8 cellular contexts compared by ENCODE assay signal in the genomic region with DNA sequence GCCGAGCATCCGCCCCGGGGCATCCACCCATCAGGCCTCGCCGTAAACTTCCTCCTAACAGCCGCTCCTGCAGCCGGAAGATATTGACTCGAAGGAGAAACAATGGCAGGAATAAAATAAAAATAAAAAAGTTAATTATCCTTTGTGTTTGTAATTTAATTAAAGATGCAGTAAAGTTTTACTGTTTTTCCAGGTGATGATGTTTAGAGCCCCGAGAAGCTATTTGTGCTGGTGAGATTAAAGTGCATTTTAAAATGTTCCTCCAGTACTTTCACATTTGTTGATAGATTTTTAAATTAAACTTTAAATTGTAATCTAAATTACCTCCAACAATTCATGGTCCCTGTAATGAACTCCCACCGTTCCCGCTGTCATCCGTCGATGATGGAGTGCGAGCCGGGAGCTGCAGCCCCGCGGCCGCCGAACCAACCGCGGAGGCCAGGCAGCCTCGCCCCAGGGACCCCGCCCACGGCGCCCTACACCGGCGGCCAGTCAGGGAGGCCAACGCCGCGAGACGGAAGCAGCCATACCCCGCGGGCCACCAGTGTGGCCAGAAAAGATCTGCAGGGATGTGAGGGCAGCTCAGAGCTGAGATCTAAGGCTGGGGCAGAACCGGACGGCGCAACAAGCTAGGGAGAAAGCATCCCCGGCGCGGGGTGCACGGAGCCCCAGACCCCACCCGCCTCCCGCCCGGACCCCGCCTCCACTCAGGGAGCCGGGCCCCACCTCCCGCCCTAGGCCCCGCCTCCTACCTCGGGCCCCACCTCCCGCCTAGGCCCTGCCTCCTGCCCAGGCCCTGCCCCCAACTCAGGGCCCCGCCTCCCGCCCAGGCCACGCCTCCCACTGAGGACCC.
DNase-seq lines count a peak whose midpoint lies in the region; ATAC-seq and TF ChIP-seq lines count a peak whose summit lies in the region.

No MANE protein-coding gene starts in this region.

- H2BK15ac ChIP-seq in neuronal stem cell (ENCODE audit: low read length) = peak overlapping the region; percentile 69

- H2AK5ac ChIP-seq in neuronal stem cell (ENCODE audit: low read depth, low read length) = peak overlapping the region; percentile 88

- peak overlapping the region; percentile 96 for H3K4me2 ChIP-seq in neuronal stem cell (ENCODE audit: insufficient read depth, low read length, poor library complexity, severe bottlenecking)

- H3K18ac ChIP-seq in neuronal stem cell (ENCODE audit: low read length) = peak overlapping the region; percentile 97

- no peaks in the 10 kb centered on the region for H3K9me3 ChIP-seq in Panc1 (ENCODE audit: control insufficient read depth, insufficient read depth, low read depth, low read length)
- H3K9me3 ChIP-seq in neuronal stem cell (replicated peaks in 1 of 2; ENCODE audit: control insufficient read depth in 2 of 2, insufficient read depth in 1 of 2, low read depth in 1 of 2, low read length in 2 of 2) = peaks cover 0 to 4% of the 10 kb centered on the region in 2 donors

- H3K4me3 ChIP-seq in Panc1 (ENCODE audit: low read depth in 2 of 2, low read length in 2 of 2) (peak overlapping the region; percentile 54 to 69), fibroblast of villous mesenchyme (ENCODE audit: low read depth, low read length) (peak overlapping the region; percentile 62), neuronal stem cell (ENCODE audit: low read length in 2 of 2) (peak overlapping the region in 1 of 2 donors; percentile 84)

- no peak overlapping the region for H3K4ac ChIP-seq in neuronal stem cell (ENCODE audit: low read length)

- H4K8ac ChIP-seq in neuronal stem cell (ENCODE audit: low read depth, low read length) = no peak overlapping the region

- intact Hi-C loops in Panc1 (cut with micrococcal nuclease; ENCODE audit: unreplicated experiment) = no loop called here

- H2AFZ ChIP-seq in neuronal stem cell (ENCODE audit: low read length) = peak overlapping the region; percentile 81

- peak overlapping the region; percentile 65; the same call in 1 of the 2 replicates for H3K27ac ChIP-seq in Panc1 (ENCODE audit: low read length)
- peak overlapping the region; percentile 72 for H3K27ac ChIP-seq in neuronal stem cell (replicated peaks; ENCODE audit: low read length)
- H3K27ac ChIP-seq in substantia nigra (ENCODE audit: low read depth, low read length, poor library complexity, severe bottlenecking) = no peak overlapping the region

- H3K14ac ChIP-seq in neuronal stem cell (ENCODE audit: low read length) = no peak overlapping the region

- H2BK5ac ChIP-seq in neuronal stem cell (ENCODE audit: low read length) = peak overlapping the region; percentile 19

- TF ChIP-seq CTCF in Panc1 (IDR thresholded peaks at IDR 0.05) (no peak), fibroblast of villous mesenchyme (IDR thresholded peaks at IDR 0.05; ENCODE audit: insufficient read depth, low read depth, low read length) (no peak)

- H3K36me3 ChIP-seq in Panc1 (ENCODE audit: control insufficient read depth, insufficient read depth, low read length) = no peaks in the 10 kb centered on the region
- no peaks in the 10 kb centered on the region for H3K36me3 ChIP-seq in neuronal stem cell (replicated peaks in 1 of 2; ENCODE audit: control insufficient read depth in 2 of 2, insufficient read depth in 2 of 2, low read length in 2 of 2)

- no peaks in the 10 kb centered on the region for H3K79me1 ChIP-seq in neuronal stem cell (ENCODE audit: low read depth, low read length)

- in situ Hi-C loops in Panc1 (cut with HindIII; ENCODE audit: low pct_unique_long_range_greater_than_20kb, low sequenced_read_pairs) = no loop called here

- DNase-seq in GM04504 (ENCODE audit: low read depth) (peak; percentile 66), Panc1 (ENCODE audit: low read depth, low spot score) (peak; percentile 32), fibroblast of villous mesenchyme (ENCODE audit: low read depth) (peak; percentile 49), neuronal stem cell (ENCODE audit: low spot score) (peak; percentile 85), substantia nigra (lab: John Stamatoyannopoulos, UW) (peak in 37 of 49 donors; percentile 8 to 80 (median 42))
- peak; percentile 77 to 89 for DNase-seq in activated T-helper 1 cell treated with anti-CD3 and anti-CD28 coated beads, Interleukin-2, amount 50 U/mL, for 16 hours (ENCODE audit: low read depth in 1 of 2, low spot score in 1 of 2)

- H4K91ac ChIP-seq in neuronal stem cell (ENCODE audit: low read depth, low read length, poor library complexity) = no peak overlapping the region

- no peak overlapping the region for H2BK120ac ChIP-seq in neuronal stem cell (ENCODE audit: low read depth, low read length)

- peak overlapping the region; percentile 96 for H3K23ac ChIP-seq in neuronal stem cell (ENCODE audit: low read depth, low read length, poor library complexity)

- H3K4me1 ChIP-seq in Panc1 (ENCODE audit: control insufficient read depth, insufficient read depth, low read length) (peaks cover 4% of the 10 kb centered on the region; the same call in 1 of the 2 replicates), neuronal stem cell (ENCODE audit: control insufficient read depth in 2 of 2, insufficient read depth in 1 of 2, low read depth in 1 of 2, low read length in 2 of 2) (peaks cover 8 to 15% of the 10 kb centered on the region in 2 donors)

- H2BK12ac ChIP-seq in neuronal stem cell (ENCODE audit: low read length) = peak overlapping the region; percentile 84

- CTCF ChIA-PET in Panc1 (lab: Charles Lee) = interaction anchor here (0.8 kb wide), 1 partner anchor 103 kb away, joined by 7 read pairs; no protein-coding TSS in a partner anchor

- no CpG with 5 or more reads among the region's 52 CpGs for WGBS in neuronal stem cell (ENCODE audit: extremely low coverage in 2 of 2, insufficient read length in 2 of 2, insufficient replicate concordance in 1 of 2), 2 donors

- ATAC-seq in HG03039 (IDR thresholded peaks at IDR 0.05; ENCODE audit: unreplicated experiment) = peak; percentile 46
- ATAC-seq in Panc1 = peak; percentile 78
- no peak for ATAC-seq in GM19395 (IDR thresholded peaks at IDR 0.05; ENCODE audit: unreplicated experiment)

- H3K27me3 ChIP-seq in Panc1 (ENCODE audit: control insufficient read depth, insufficient read depth, low read length) = no peaks in the 10 kb centered on the region
- peaks cover 0 to 51% (median 6%) of the 10 kb centered on the region in 3 experiments for H3K27me3 ChIP-seq in neuronal stem cell (ENCODE audit: control insufficient read depth in 3 of 3, insufficient read depth in 3 of 3, low read depth in 1 of 3, low read length in 3 of 3)

- BruUV-seq in Panc1 (replicated peaks; lab: Mats Ljungman, UMichigan) = no TSS peak

- POLR2A ChIA-PET in Panc1 (lab: Charles Lee) = no interaction called here

- H3K9ac ChIP-seq in neuronal stem cell (ENCODE audit: low read depth, low read length, poor library complexity) = peak overlapping the region; percentile 78

Comparison
In these comparisons a context has a peak if more than half of its experiments do, and no peak if none do; other contexts are left out.
1. DNase-seq: peak in every context shown above with its lines; median percentile 85 in neuronal stem cell; 83 in activated T-helper 1 cell treated with anti-CD3 and anti-CD28 coated beads, Interleukin-2, amount 50 U/mL, for 16 hours; 66 in GM04504; 49 in fibroblast of villous mesenchyme; 42 in substantia nigra; 32 in Panc1.